20 cellular contexts compared by ENCODE assay signal in the genomic region with DNA sequence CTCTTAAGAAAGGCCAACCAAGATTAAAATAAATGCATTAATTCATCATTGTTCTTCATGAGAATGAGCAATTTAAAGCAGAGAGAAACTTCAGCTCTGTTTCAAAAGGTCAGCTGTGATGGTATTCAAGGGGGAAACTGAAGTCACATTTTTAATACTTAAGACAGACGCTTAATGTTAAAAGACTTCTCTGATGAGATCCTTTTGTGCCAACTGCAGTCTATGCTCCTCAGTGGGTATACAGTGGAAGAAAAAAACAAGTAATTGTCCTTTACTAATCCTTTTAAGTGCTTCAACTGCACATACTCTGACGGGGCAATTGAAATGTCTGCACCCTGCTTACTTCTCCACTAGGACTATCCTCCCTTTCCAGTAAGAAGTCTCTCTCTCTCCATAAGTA.
DNase-seq lines count a peak whose midpoint lies in the region; ATAC-seq and TF ChIP-seq lines count a peak whose summit lies in the region.
"Had no signal": no experiment of that assay in that cellular context is flagged by ENCODE, and none has a peak within 500 bp of the region (broad histone marks: within the 10 kb centered on the region; RNA-seq: fewer than 3 reads in every experiment).

No MANE protein-coding gene starts in this region.

- no peak overlapping the region for H3K18ac ChIP-seq in neuronal stem cell (ENCODE audit: low read length)

- no peak overlapping the region for H3K23ac ChIP-seq in neuronal stem cell (ENCODE audit: low read depth, low read length, poor library complexity)

- H3K27me3 ChIP-seq in A673 (replicated peaks; ENCODE audit: insufficient read depth, low read depth, low read length, poor library complexity) (no peaks in the 10 kb centered on the region), neuronal stem cell (ENCODE audit: control insufficient read depth in 3 of 3, insufficient read depth in 3 of 3, low read depth in 1 of 3, low read length in 3 of 3) (no peaks in the 10 kb centered on the region)
- H3K27me3 ChIP-seq: BLaER1 had no signal

- H3K4me3 ChIP-seq in A673 (ENCODE audit: low read depth, low read length, poor library complexity, severe bottlenecking) (peak overlapping the region; percentile 4), neuronal stem cell (ENCODE audit: low read length in 2 of 2) (no peak overlapping the region)
- H3K4me3 ChIP-seq: BLaER1, GM12878 had no signal

- DNase-seq in A673 (ENCODE audit: low spot score) (peak; percentile 84), NCI-H82 treated with DMSO at 0.1 percent for 48 hours (lab: John Stamatoyannopoulos, UW; ENCODE audit: unreplicated experiment) (peak; percentile 70), astrocyte of the hippocampus (ENCODE audit: low read depth, low spot score) (peak; percentile 7), neuronal stem cell (ENCODE audit: low spot score) (peak; percentile 4), head of caudate nucleus (no peak), type B pancreatic cell (ENCODE audit: extremely low spot score, unreplicated experiment) (no peak), activated T-cell treated with anti-CD3 and anti-CD28 coated beads for 4 hours (no peak)
- DNase-seq: 8988T; CD8-positive, alpha-beta T cell; DND-41; GDM1; Kasumi-1; NCI-H1105 treated with DMSO at 0.1 percent for 48 hours; NCI-H1694 treated with DMSO at 0.1 percent for 48 hours; NCI-H2107; NCI-H446 had no signal

- H4K91ac ChIP-seq in neuronal stem cell (ENCODE audit: low read depth, low read length, poor library complexity): no peak overlapping the region

- H3K79me1 ChIP-seq in neuronal stem cell (ENCODE audit: low read depth, low read length): no peaks in the 10 kb centered on the region

- H2AK5ac ChIP-seq in neuronal stem cell (ENCODE audit: low read depth, low read length): no peak overlapping the region

- intact Hi-C loops in A673 (cut with micrococcal nuclease; ENCODE audit: unreplicated experiment) (no loop called here), head of caudate nucleus (cut with DNase I) (no loop called here)

- H3K4me2 ChIP-seq in neuronal stem cell (ENCODE audit: insufficient read depth, low read length, poor library complexity, severe bottlenecking): no peak overlapping the region
- H3K4me2 ChIP-seq: BLaER1 had no signal

- H2BK120ac ChIP-seq in neuronal stem cell (ENCODE audit: low read depth, low read length): no peak overlapping the region

- H3K9ac ChIP-seq in neuronal stem cell (ENCODE audit: low read depth, low read length, poor library complexity): no peak overlapping the region
- H3K9ac ChIP-seq: BLaER1 had no signal

- CTCF ChIA-PET in A673 (lab: Charles Lee): no interaction called here

- no peak overlapping the region for H2AFZ ChIP-seq in neuronal stem cell (ENCODE audit: low read length)

- no TSS peak for BruUV-seq in A673 (replicated peaks; lab: Mats Ljungman, UMichigan)

- no peak overlapping the region for H3K4me3 Mint-ChIP-seq in type B pancreatic cell
- H3K4me3 Mint-ChIP-seq: CD8-positive, alpha-beta T cell; IgD-negative memory B cell had no signal

- WGBS in neuronal stem cell (ENCODE audit: extremely low coverage in 2 of 2, insufficient read length in 2 of 2, insufficient replicate concordance in 1 of 2), 2 donors: no CpG with 5 or more reads among the region's 2 CpGs

- H3K4me1 ChIP-seq in A673 (ENCODE audit: insufficient read depth, low read length, poor library complexity, severe bottlenecking) (peaks cover 21% of the 10 kb centered on the region), neuronal stem cell (ENCODE audit: control insufficient read depth in 2 of 2, insufficient read depth in 1 of 2, low read depth in 1 of 2, low read length in 2 of 2) (peaks cover 0 to 2% of the 10 kb centered on the region in 2 donors)
- H3K4me1 ChIP-seq: BLaER1 had no signal

- no peak overlapping the region for H2BK5ac ChIP-seq in neuronal stem cell (ENCODE audit: low read length)

- H3K36me3 Mint-ChIP-seq in type B pancreatic cell: peaks cover under 1% of the 10 kb centered on the region
- H3K36me3 Mint-ChIP-seq: CD8-positive, alpha-beta T cell; IgD-negative memory B cell had no signal

- no peaks in the 10 kb centered on the region for H3K9me3 ChIP-seq in A673 (ENCODE audit: low read depth, low read length, poor library complexity, severe bottlenecking)
- H3K9me3 ChIP-seq in neuronal stem cell (replicated peaks in 1 of 2; ENCODE audit: control insufficient read depth in 2 of 2, insufficient read depth in 1 of 2, low read depth in 1 of 2, low read length in 2 of 2): peaks cover 3 to 10% of the 10 kb centered on the region in 2 donors

- H3K27ac Mint-ChIP-seq in type B pancreatic cell: no peak overlapping the region
- H3K27ac Mint-ChIP-seq: CD8-positive, alpha-beta T cell; IgD-negative memory B cell had no signal

- H2BK12ac ChIP-seq in neuronal stem cell (ENCODE audit: low read length): no peak overlapping the region

- H3K4ac ChIP-seq in neuronal stem cell (ENCODE audit: low read length): no peak overlapping the region

- H3K9me3 Mint-ChIP-seq in type B pancreatic cell: peaks cover 6% of the 10 kb centered on the region
- H3K9me3 Mint-ChIP-seq: CD8-positive, alpha-beta T cell had no signal

- H4K8ac ChIP-seq in neuronal stem cell (ENCODE audit: low read depth, low read length): no peak overlapping the region

- H3K27ac ChIP-seq in A673 (ENCODE audit: low read depth, low read length, poor library complexity, severe bottlenecking) (no peak overlapping the region), neuronal stem cell (replicated peaks; ENCODE audit: low read length) (no peak overlapping the region)
- H3K27ac ChIP-seq: BLaER1 had no signal

- TF ChIP-seq CTCF in A673 (conservative IDR thresholded peaks at IDR 0.05; ENCODE audit: low read depth, low read length): 0 out of 2 replicates have a peak, but pooled peaks have one; percentile 15
- no peak for TF ChIP-seq CTCF in type B pancreatic cell (conservative IDR thresholded peaks at IDR 0.05)

- no peak for ATAC-seq in GM19023 (IDR thresholded peaks at IDR 0.05; ENCODE audit: unreplicated experiment)
- ATAC-seq: CD8-positive, alpha-beta T cell; GM12878 had no signal

- POLR2A ChIA-PET in A673 (lab: Charles Lee; ENCODE audit: low non-redundant PET): no interaction called here

- no peak overlapping the region for H2BK15ac ChIP-seq in neuronal stem cell (ENCODE audit: low read length)

- H3K36me3 ChIP-seq in A673 (ENCODE audit: insufficient read depth, low read length, poor library complexity, severe bottlenecking) (no peaks in the 10 kb centered on the region), neuronal stem cell (replicated peaks in 1 of 2; ENCODE audit: control insufficient read depth in 2 of 2, insufficient read depth in 2 of 2, low read length in 2 of 2) (peaks cover 0 to 12% of the 10 kb centered on the region in 2 donors)
- H3K36me3 ChIP-seq: BLaER1 had no signal

- no peak overlapping the region for H3K14ac ChIP-seq in neuronal stem cell (ENCODE audit: low read length)

- H3K27me3 Mint-ChIP-seq in type B pancreatic cell: no peaks in the 10 kb centered on the region
- H3K27me3 Mint-ChIP-seq: IgD-negative memory B cell had no signal

- peaks cover 12% of the 10 kb centered on the region for H3K4me1 Mint-ChIP-seq in type B pancreatic cell (ENCODE audit: unreplicated experiment)
- H3K4me1 Mint-ChIP-seq: IgD-negative memory B cell had no signal

Comparison
In these comparisons a context has a peak if more than half of its experiments do, and no peak if none do; other contexts are left out.
1. DNase-seq: peak in A673 (single experiment), NCI-H82 treated with DMSO at 0.1 percent for 48 hours (single experiment), astrocyte of the hippocampus (single experiment) and neuronal stem cell (single experiment); none in head of caudate nucleus (0 of 42), type B pancreatic cell (single experiment) and activated T-cell treated with anti-CD3 and anti-CD28 coated beads for 4 hours (single experiment).